ENCODE assay signal across 8 cellular contexts in genomic region chr4:47836655-47837581, GRCh38. TPM values are rescaled to one million over a fixed set of nuclear protein-coding genes. Genes with fewer than 3 reads are reported as not detected.
DNase-seq lines count a peak whose midpoint lies in the region; ATAC-seq and TF ChIP-seq lines count a peak whose summit lies in the region.

No MANE protein-coding gene starts in this region.

- peak; percentile 59 to 85 for TF ChIP-seq CTCF in Caco-2 (IDR thresholded peaks at IDR 0.05; ENCODE audit: insufficient read depth in 1 of 2, low read depth in 1 of 2, low read length in 1 of 2, severe bottlenecking in 1 of 2, unreplicated experiment in 1 of 2)

- DNase-seq in Caco-2 (peak; percentile 84 to 87), NOMO-1 treated with dmso at 0.1 percent for 144 hours (lab: John Stamatoyannopoulos, UW; ENCODE audit: unreplicated experiment) (peak; percentile 34), mucosa of gallbladder (ENCODE audit: low spot score) (peak; percentile 82)
- peak; percentile 70 for DNase-seq in activated T-cell treated with anti-CD3 and anti-CD28 coated beads, Interleukin-2, amount 50 U/mL, for 24 hours
- DNase-seq in stimulated activated CD8-positive, alpha-beta memory T cell treated with anti-CD3 and anti-CD28 coated beads, Interleukin-7, amount 100 ng/mL, for 48 hours (ENCODE audit: extremely low read depth in 1 of 2, low read depth in 1 of 2) = peak; percentile 33 to 49

- H3K4me3 ChIP-seq in Caco-2 (ENCODE audit: low read depth, low read length) = peak overlapping the region; percentile 64

- POLR2A ChIA-PET in Caco-2 (lab: Charles Lee) = interaction anchor here (1.2 kb wide), 1 partner anchor 132 kb away, joined by 3 read pairs; no protein-coding TSS in a partner anchor

- CTCF ChIA-PET in Caco-2 (lab: Charles Lee) = interaction anchor here (0.6 to 3.2 kb wide), 34 partner anchors 9 to 318 kb away, joined by 3 to 108 read pairs (median 4); partner anchors contain the start of gene NFXL1

- no peaks in the 10 kb centered on the region for H3K36me3 ChIP-seq in Caco-2 (ENCODE audit: control insufficient read depth, insufficient read depth, low read length)

- H3K27me3 Mint-ChIP-seq in Caco-2 (ENCODE audit: insufficient read depth, unreplicated experiment) = no peaks in the 10 kb centered on the region
- H3K27me3 Mint-ChIP-seq in activated T-cell treated with anti-CD3 and anti-CD28 coated beads, Interleukin-2, amount 50 U/mL, for 24 hours = peaks cover 11% of the 10 kb centered on the region

- no peaks in the 10 kb centered on the region for H3K4me1 ChIP-seq in Caco-2

- no TSS peak for BruUV-seq in Caco-2 (replicated peaks; lab: Mats Ljungman, UMichigan)

- no peaks in the 10 kb centered on the region for H3K9me3 Mint-ChIP-seq in Caco-2 (ENCODE audit: unreplicated experiment)
- no peaks in the 10 kb centered on the region for H3K9me3 Mint-ChIP-seq in activated T-cell treated with anti-CD3 and anti-CD28 coated beads, Interleukin-2, amount 50 U/mL, for 24 hours

- H3K27me3 ChIP-seq in Caco-2 (replicated peaks; ENCODE audit: control insufficient read depth, insufficient read depth, low read length) = no peaks in the 10 kb centered on the region

- H3K4me1 Mint-ChIP-seq in Caco-2 (ENCODE audit: low read depth, unreplicated experiment) = peaks cover 6% of the 10 kb centered on the region
- peaks cover 42% of the 10 kb centered on the region for H3K4me1 Mint-ChIP-seq in activated T-cell treated with anti-CD3 and anti-CD28 coated beads, Interleukin-2, amount 50 U/mL, for 24 hours (ENCODE audit: low read depth)

- H3K36me3 Mint-ChIP-seq in Caco-2 (ENCODE audit: insufficient read depth, unreplicated experiment) = peaks cover 5% of the 10 kb centered on the region
- no peaks in the 10 kb centered on the region for H3K36me3 Mint-ChIP-seq in activated T-cell treated with anti-CD3 and anti-CD28 coated beads, Interleukin-2, amount 50 U/mL, for 24 hours (ENCODE audit: low read depth)

- H3K4me3 Mint-ChIP-seq in Caco-2 (ENCODE audit: unreplicated experiment) = peak overlapping the region; percentile 83
- peak overlapping the region; percentile 81 for H3K4me3 Mint-ChIP-seq in activated T-cell treated with anti-CD3 and anti-CD28 coated beads, Interleukin-2, amount 50 U/mL, for 24 hours

- peak; percentile 72 for ATAC-seq in GM19463 (IDR thresholded peaks at IDR 0.05; ENCODE audit: unreplicated experiment)
- ATAC-seq in HG03565 (IDR thresholded peaks at IDR 0.05; ENCODE audit: unreplicated experiment) = peak; percentile 41
- peak; percentile 91 for ATAC-seq in esophagus mucosa

- H3K9me3 ChIP-seq in Caco-2 = no peaks in the 10 kb centered on the region

- intact Hi-C loops in Caco-2 (cut with micrococcal nuclease; ENCODE audit: unreplicated experiment) = loop anchor here (1.0 to 5.0 kb wide), 5 partner anchors 98 to 250 kb away; no protein-coding TSS in a partner anchor

- no peak overlapping the region for H3K27ac Mint-ChIP-seq in Caco-2 (ENCODE audit: unreplicated experiment)
- peak overlapping the region; percentile 26 for H3K27ac Mint-ChIP-seq in activated T-cell treated with anti-CD3 and anti-CD28 coated beads, Interleukin-2, amount 50 U/mL, for 24 hours

RNA-seq across cellular contexts. Expression of gene CORIN, which starts 0.9 kb away (rescaled TPM):
- total RNA-seq in Caco-2 (2022) = 0.27 and 0.46 TPM in 2 replicates
- 0.88 TPM for total RNA-seq in esophagus mucosa
- 6.6 TPM for total RNA-seq in mucosa of gallbladder

Comparison
In these comparisons a context has a peak if more than half of its experiments do, and no peak if none do; other contexts are left out.
1. Peak in every context shown above with its lines: DNase-seq, ATAC-seq and H3K4me3 ChIP-seq.
2. DNase-seq: peak in every context shown above with its lines; median percentile 86 in Caco-2; 82 in mucosa of gallbladder; 70 in activated T-cell treated with anti-CD3 and anti-CD28 coated beads, Interleukin-2, amount 50 U/mL, for 24 hours; 41 in stimulated activated CD8-positive, alpha-beta memory T cell treated with anti-CD3 and anti-CD28 coated beads, Interleukin-7, amount 100 ng/mL, for 48 hours; 34 in NOMO-1 treated with dmso at 0.1 percent for 144 hours.
3. ATAC-seq: peak in every context shown above with its lines; median percentile 91 in esophagus mucosa; 72 in GM19463; 41 in HG03565.